17 cellular contexts compared by ENCODE assay signal in the genomic region with DNA sequence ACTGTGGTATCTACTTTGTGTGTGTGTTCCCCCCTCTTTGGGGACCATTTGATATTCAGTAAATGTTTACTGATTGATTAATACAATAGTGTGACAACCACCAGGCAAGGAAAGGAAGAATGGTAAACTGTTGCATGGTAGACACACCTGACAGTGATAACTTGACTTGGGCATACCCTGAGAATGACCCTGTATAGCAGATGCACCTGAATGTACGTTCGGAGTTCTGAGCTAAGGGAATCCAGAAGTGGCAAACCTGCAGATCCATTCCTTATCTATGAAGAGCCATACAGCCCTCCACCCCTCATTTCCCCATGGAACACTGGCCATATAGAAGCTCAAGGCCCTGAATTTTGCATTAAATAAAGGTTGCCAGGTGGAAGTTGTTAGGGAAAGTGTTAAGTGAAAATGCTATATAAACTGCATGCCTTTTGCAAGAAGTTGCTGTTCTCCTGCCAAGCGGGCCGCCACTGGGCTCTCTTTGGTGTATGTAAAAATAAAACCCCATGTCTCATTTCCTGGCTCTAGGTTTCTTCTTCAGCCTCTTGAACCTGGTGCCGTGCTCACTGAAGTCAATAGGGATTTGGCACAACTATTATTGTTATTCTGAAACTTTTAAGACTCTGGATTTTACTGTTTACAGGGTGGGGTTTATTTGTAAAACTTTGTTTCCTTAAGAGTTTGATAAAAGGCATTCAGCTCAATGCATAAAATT. TPM values are rescaled to one million over a fixed set of nuclear protein-coding genes. Genes with fewer than 3 reads are reported as not detected.
DNase-seq lines count a peak whose midpoint lies in the region; ATAC-seq, FAIRE-seq and TF ChIP-seq lines count a peak whose summit lies in the region.
"Had no signal": no experiment of that assay in that cellular context is flagged by ENCODE, and none has a peak within 500 bp of the region (broad histone marks: within the 10 kb centered on the region; RNA-seq: fewer than 3 reads in every experiment).

No MANE protein-coding gene starts in this region.

- no peak for TF ChIP-seq EP300 in GM12878 (IDR thresholded peaks at IDR 0.05; ENCODE audit: borderline replicate concordance in 1 of 2, control insufficient read depth in 1 of 2, low read depth in 2 of 2, low read length in 2 of 2)

- intact Hi-C loops in GM12878 (cut with micrococcal nuclease; ENCODE audit: unreplicated experiment) (no loop called here), natural killer cell (cut with micrococcal nuclease) (loop anchor here (2.0 kb wide), 1 partner anchor 31 kb away; no protein-coding TSS in a partner anchor), prostate gland (cut with DNase I) (no loop called here)
- intact Hi-C loops in naive thymus-derived CD4-positive, alpha-beta T cell (cut with micrococcal nuclease), result no loop called here

- H3K27me3 Mint-ChIP-seq in natural killer cell (ENCODE audit: low read depth in 2 of 2), result no peaks in the 10 kb centered on the region
- no peaks in the 10 kb centered on the region for H3K27me3 Mint-ChIP-seq in naive thymus-derived CD4-positive, alpha-beta T cell

- peak overlapping the region; percentile 45 for H3K4me3 Mint-ChIP-seq in natural killer cell
- H3K4me3 Mint-ChIP-seq in naive thymus-derived CD4-positive, alpha-beta T cell, result no peak overlapping the region

- no peak for TF ChIP-seq CTCF in GM12878 (IDR thresholded peaks at IDR 0.05 in 2 of 3, conservative IDR thresholded peaks at IDR 0.05 in 1 of 3; ENCODE audit: control insufficient read depth in 2 of 3, extremely low read depth in 1 of 3, insufficient read depth in 1 of 3, low read depth in 3 of 3, low read length in 3 of 3)
- no peak for TF ChIP-seq CTCF in natural killer cell (IDR thresholded peaks at IDR 0.05)
- TF ChIP-seq CTCF in prostate gland (IDR thresholded peaks at IDR 0.05), result no peak

- no peak overlapping the region for H2AFZ ChIP-seq in GM12878 (ENCODE audit: control insufficient read depth, low read depth, low read length)
- H2AFZ ChIP-seq: PC-9 had no signal

- TF ChIP-seq POLR2A in GM12878 (IDR thresholded peaks at IDR 0.05; ENCODE audit: low read depth, low read length) (no peak), prostate gland (IDR thresholded peaks at IDR 0.05) (no peak)

- H3K4me2 ChIP-seq in GM12878 (ENCODE audit: control insufficient read depth, insufficient read depth), result no peak overlapping the region
- H3K4me2 ChIP-seq: PC-9 had no signal

- POLR2A ChIA-PET in GM12878 (lab: Charles Lee), result no interaction called here
- POLR2A ChIA-PET in naive thymus-derived CD4-positive, alpha-beta T cell (lab: Charles Lee), result interaction anchor here (0.5 kb wide), 1 partner anchor 40 kb away, joined by 3 read pairs; no protein-coding TSS in a partner anchor

- no peaks in the 10 kb centered on the region for H3K9me3 Mint-ChIP-seq in natural killer cell
- peaks cover 0 to 5% (median under 1%) of the 10 kb centered on the region in 11 donors for H3K9me3 Mint-ChIP-seq in naive thymus-derived CD4-positive, alpha-beta T cell
- H3K9me3 Mint-ChIP-seq: CD8-positive, alpha-beta memory T cell had no signal

- H3K9me3 ChIP-seq in MG63 (peaks cover under 1% of the 10 kb centered on the region; the same call in 1 of the 2 replicates), GM12878 (replicated peaks; ENCODE audit: control insufficient read depth, insufficient read depth, low read length) (no peaks in the 10 kb centered on the region), prostate gland (no peaks in the 10 kb centered on the region)
- H3K9me3 ChIP-seq in naive thymus-derived CD4-positive, alpha-beta T cell (ENCODE audit: control insufficient read depth in 2 of 3, low read length in 3 of 3), result no peaks in the 10 kb centered on the region
- H3K9me3 ChIP-seq: SJSA1 had no signal

- H3K4me1 Mint-ChIP-seq in natural killer cell, result peaks cover 33 to 34% of the 10 kb centered on the region in 2 donors
- H3K4me1 Mint-ChIP-seq in naive thymus-derived CD4-positive, alpha-beta T cell, result peaks cover 0 to 5% (median 0%) of the 10 kb centered on the region in 7 donors

- SMC1A ChIA-PET in GM12878 (lab: Charles Lee; ENCODE audit: uncharacterized antibody, unreplicated experiment), result interaction anchor here (0.7 to 2.5 kb wide), 11 partner anchors 10 to 192 kb away, joined by 3 to 10 read pairs (median 3); no protein-coding TSS in a partner anchor

- no peaks in the 10 kb centered on the region for H3K36me3 Mint-ChIP-seq in natural killer cell
- no peaks in the 10 kb centered on the region for H3K36me3 Mint-ChIP-seq in naive thymus-derived CD4-positive, alpha-beta T cell

- H3K4me3 ChIP-seq in MG63 (no peak overlapping the region), GM12878 (no peak overlapping the region), prostate gland (no peak overlapping the region)
- H3K4me3 ChIP-seq in naive thymus-derived CD4-positive, alpha-beta T cell (ENCODE audit: low read length), result no peak overlapping the region
- H3K4me3 ChIP-seq: PC-9, SJSA1 had no signal

- H3K4me1 ChIP-seq in GM12878 (ENCODE audit: control insufficient read depth, insufficient read depth, low read length), result peaks cover 5% of the 10 kb centered on the region; the same call in 1 of the 2 replicates
- H3K4me1 ChIP-seq in naive thymus-derived CD4-positive, alpha-beta T cell (ENCODE audit: control insufficient read depth in 2 of 2, insufficient read depth in 2 of 2, low read length in 2 of 2), result peaks cover 0 to 4% of the 10 kb centered on the region in 2 donors
- no peaks in the 10 kb centered on the region for H3K4me1 ChIP-seq in prostate gland (replicated peaks)
- H3K4me1 ChIP-seq: SJSA1 had no signal

- RAD21 ChIA-PET in GM12878 (lab: Charles Lee; ENCODE audit: unreplicated experiment), result interaction anchor here (1.0 to 2.3 kb wide), 7 partner anchors 38 to 189 kb away, joined by 3 to 6 read pairs (median 4); no protein-coding TSS in a partner anchor

- no TSS peak for BruUV-seq in GM12878 (replicated peaks; lab: Mats Ljungman, UMichigan)

- no peaks in the 10 kb centered on the region for H3K27me3 ChIP-seq in MG63
- no peaks in the 10 kb centered on the region for H3K27me3 ChIP-seq in GM12878 (replicated peaks in 1 of 2; ENCODE audit: control insufficient read depth in 2 of 2, insufficient read depth in 2 of 2, low read length in 1 of 2)
- H3K27me3 ChIP-seq in naive thymus-derived CD4-positive, alpha-beta T cell (ENCODE audit: control insufficient read depth in 2 of 2, insufficient read depth in 2 of 2, low read length in 2 of 2), result no peaks in the 10 kb centered on the region
- no peaks in the 10 kb centered on the region for H3K27me3 ChIP-seq in prostate gland (replicated peaks; ENCODE audit: insufficient read depth)
- H3K27me3 ChIP-seq: SJSA1 had no signal

- CTCF ChIA-PET in GM12878 (lab: Yijun Ruan, JAX), result interaction anchor here (0.7 to 1.7 kb wide), 8 partner anchors 32 to 1183 kb away, joined by 3 to 8 read pairs (median 4); partner anchors contain the start of gene DENND1B
- CTCF ChIA-PET in naive thymus-derived CD4-positive, alpha-beta T cell (lab: Charles Lee), result no interaction called here

- H3K27ac ChIP-seq in GM12878 (ENCODE audit: control insufficient read depth, insufficient read depth) (no peak overlapping the region), prostate gland (no peak overlapping the region)
- no peak overlapping the region for H3K27ac ChIP-seq in naive thymus-derived CD4-positive, alpha-beta T cell (ENCODE audit: low read depth, low read length)
- H3K27ac ChIP-seq: PC-9, SJSA1 had no signal

- no peak for TF ChIP-seq RAD21 in GM12878 (IDR thresholded peaks at IDR 0.05; ENCODE audit: insufficient read depth, low read depth, low read length)

- H4K20me1 ChIP-seq in GM12878 (ENCODE audit: control insufficient read depth, insufficient read depth), result no peaks in the 10 kb centered on the region

- FAIRE-seq in GM12878 (lab: Jason Lieb, UNC), result no peak

- DNase-seq in MG63 (peak; percentile 64), GM12878 (ENCODE audit: low read depth, low spot score) (no peak), natural killer cell (no peak), ureter (ENCODE audit: low spot score) (no peak), prostate gland (ENCODE audit: low spot score) (no peak)
- DNase-seq in naive thymus-derived CD4-positive, alpha-beta T cell, result no peak
- DNase-seq: ACHN; C1 segment of cervical spinal cord; CD8-positive, alpha-beta memory T cell; NCI-H1105 treated with DMSO at 0.1 percent for 48 hours; NCI-H1694; NCI-H510A; NCI-H748 treated with DMSO at 0.1 percent for 48 hours; PC-9 had no signal

- no peak overlapping the region for H3K9ac ChIP-seq in GM12878 (ENCODE audit: control insufficient read depth, insufficient read depth, low read length)

- in situ Hi-C loops in GM12878 (cut with MboI), result no loop called here

- no peaks in the 10 kb centered on the region for H3K36me3 ChIP-seq in MG63
- H3K36me3 ChIP-seq in GM12878 (ENCODE audit: control insufficient read depth in 2 of 2, insufficient read depth in 2 of 2, low read length in 1 of 2), result no peaks in the 10 kb centered on the region
- no peaks in the 10 kb centered on the region for H3K36me3 ChIP-seq in naive thymus-derived CD4-positive, alpha-beta T cell (ENCODE audit: control insufficient read depth in 2 of 3, insufficient read depth in 3 of 3, low read length in 3 of 3)
- no peaks in the 10 kb centered on the region for H3K36me3 ChIP-seq in prostate gland
- H3K36me3 ChIP-seq: SJSA1 had no signal

- 15% methylated on average over 5 of the region's 5 CpGs for WGBS in GM12878 (ENCODE audit: insufficient coverage, insufficient replicate concordance, low lambda C conversion rate, missing lambda C conversion rate)
- WGBS in prostate gland, result 43% methylated on average over 5 of the region's 5 CpGs

- ATAC-seq in GM21515 (IDR thresholded peaks at IDR 0.05; ENCODE audit: unreplicated experiment) (peak; percentile 10), GM12878 (peak; percentile 56), natural killer cell (no peak)
- no peak for ATAC-seq in naive thymus-derived CD4-positive, alpha-beta T cell
- ATAC-seq: HCT116 had no signal

- peak overlapping the region; percentile 55 to 80 for H3K27ac Mint-ChIP-seq in natural killer cell
- H3K27ac Mint-ChIP-seq in naive thymus-derived CD4-positive, alpha-beta T cell, result no peak overlapping the region

- H3K79me2 ChIP-seq in GM12878 (ENCODE audit: control insufficient read depth, insufficient read depth, low read length), result no peaks in the 10 kb centered on the region

RNA-seq across cellular contexts. Expression of gene DENND1B, which starts 32.6 kb away (rescaled TPM):
- total RNA-seq in MG63 (2014; rRNA removed; shearing (Covaris generic); ENCODE audit: low replicate concordance), result 7.4 and 12.7 TPM in 2 replicates
- 11.3 and 14.8 TPM in 2 replicates for total RNA-seq in GM12878 (2013; cell fraction: nucleolus; rRNA removed)
- total RNA-seq in GM12878 (2014; rRNA removed), result 8.7 and 12.3 TPM in 2 replicates
- total RNA-seq in GM12878 (2014; rRNA removed; fragmentation: Illumina TruSeq; extraction: Trizol), result 8.8 and 9.2 TPM in 2 replicates
- total RNA-seq in GM12878 (2021), result 8.4 and 9.4 TPM in 2 replicates
- 2.0 TPM for polyA plus RNA-seq in GM12878 (2011; ENCODE audit: low read depth)
- 4.6 and 7.2 TPM in 2 replicates for polyA plus RNA-seq in GM12878 (2011; rRNA removed)
- 1.8 and 2.1 TPM in 2 replicates for polyA plus RNA-seq in GM12878 (2011; cell fraction: cytosol; rRNA removed)
- polyA plus RNA-seq in GM12878 (2011; cell fraction: nucleus; rRNA removed), result 5.3 TPM in 2 replicates
- 2.8 and 2.9 TPM in 2 replicates for polyA plus RNA-seq in GM12878 (2012)
- 7.3 and 8.3 TPM in 2 replicates for polyA plus RNA-seq in GM12878 (2014; fragmentation: Illumina TruSeq; extraction: Trizol)
- polyA plus RNA-seq in GM12878 (2014; fragmentation: Nextera tagmentation; extraction: Ambion mirVana), result 1 to 10 TPM; 1.7 to 3.3 TPM
- 2.3 and 3.3 TPM in 2 replicates for polyA plus RNA-seq in GM12878 (2014; rRNA removed)
- 10 to 100 TPM in 1 of 2 experiments, 1 to 10 TPM in 1; 8.8 to 10.7 TPM for polyA plus RNA-seq in GM12878 (2016; fragmentation: Nextera tagmentation; extraction: Ambion mirVana)
- 10.7 and 13.2 TPM in 2 replicates for polyA minus RNA-seq in GM12878 (2011; rRNA and poly(A)+ RNA removed)
- 1.9 and 4.2 TPM in 2 replicates for polyA minus RNA-seq in GM12878 (2011; cell fraction: cytosol; rRNA and poly(A)+ RNA removed)
- 14.4 and 22.4 TPM in 2 replicates for polyA minus RNA-seq in GM12878 (2011; cell fraction: nucleus; rRNA and poly(A)+ RNA removed)
- total RNA-seq in natural killer cell, result 10 to 100 TPM; 35.4 to 62.5 (median 37.5) TPM
- 29.4 TPM for total RNA-seq in ureter
- total RNA-seq in naive thymus-derived CD4-positive, alpha-beta T cell, result 10 to 100 TPM; 14.2 to 28.7 (median 23.2) TPM
- 1 to 10 TPM; 7.3 to 8.7 TPM for polyA plus RNA-seq in naive thymus-derived CD4-positive, alpha-beta T cell
- 10 to 100 TPM; 13.5 to 14.1 TPM for total RNA-seq in prostate gland

Comparison
In these comparisons a context has a peak if more than half of its experiments do, and no peak if none do; other contexts are left out.
1. ATAC-seq: peak in GM21515 (single experiment) and GM12878 (single experiment); none in natural killer cell (0 of 3) and naive thymus-derived CD4-positive, alpha-beta T cell (single experiment).
2. H3K27ac Mint-ChIP-seq: peak in natural killer cell (2 of 2); none in naive thymus-derived CD4-positive, alpha-beta T cell (0 of 9).